Comparison of ENCODE assay signal across 1 cellular context in genomic region chr7:130941322-130942210, GRCh38.
TF ChIP-seq lines count a peak whose summit lies in the region.

No MANE protein-coding gene starts in this region.

TF ChIP-seq in K562, 482 proteins besides CTCF, POLR2A, EP300 and RAD21 (continued from another document and continues in another):
- TF ChIP-seq, protein P1, sequence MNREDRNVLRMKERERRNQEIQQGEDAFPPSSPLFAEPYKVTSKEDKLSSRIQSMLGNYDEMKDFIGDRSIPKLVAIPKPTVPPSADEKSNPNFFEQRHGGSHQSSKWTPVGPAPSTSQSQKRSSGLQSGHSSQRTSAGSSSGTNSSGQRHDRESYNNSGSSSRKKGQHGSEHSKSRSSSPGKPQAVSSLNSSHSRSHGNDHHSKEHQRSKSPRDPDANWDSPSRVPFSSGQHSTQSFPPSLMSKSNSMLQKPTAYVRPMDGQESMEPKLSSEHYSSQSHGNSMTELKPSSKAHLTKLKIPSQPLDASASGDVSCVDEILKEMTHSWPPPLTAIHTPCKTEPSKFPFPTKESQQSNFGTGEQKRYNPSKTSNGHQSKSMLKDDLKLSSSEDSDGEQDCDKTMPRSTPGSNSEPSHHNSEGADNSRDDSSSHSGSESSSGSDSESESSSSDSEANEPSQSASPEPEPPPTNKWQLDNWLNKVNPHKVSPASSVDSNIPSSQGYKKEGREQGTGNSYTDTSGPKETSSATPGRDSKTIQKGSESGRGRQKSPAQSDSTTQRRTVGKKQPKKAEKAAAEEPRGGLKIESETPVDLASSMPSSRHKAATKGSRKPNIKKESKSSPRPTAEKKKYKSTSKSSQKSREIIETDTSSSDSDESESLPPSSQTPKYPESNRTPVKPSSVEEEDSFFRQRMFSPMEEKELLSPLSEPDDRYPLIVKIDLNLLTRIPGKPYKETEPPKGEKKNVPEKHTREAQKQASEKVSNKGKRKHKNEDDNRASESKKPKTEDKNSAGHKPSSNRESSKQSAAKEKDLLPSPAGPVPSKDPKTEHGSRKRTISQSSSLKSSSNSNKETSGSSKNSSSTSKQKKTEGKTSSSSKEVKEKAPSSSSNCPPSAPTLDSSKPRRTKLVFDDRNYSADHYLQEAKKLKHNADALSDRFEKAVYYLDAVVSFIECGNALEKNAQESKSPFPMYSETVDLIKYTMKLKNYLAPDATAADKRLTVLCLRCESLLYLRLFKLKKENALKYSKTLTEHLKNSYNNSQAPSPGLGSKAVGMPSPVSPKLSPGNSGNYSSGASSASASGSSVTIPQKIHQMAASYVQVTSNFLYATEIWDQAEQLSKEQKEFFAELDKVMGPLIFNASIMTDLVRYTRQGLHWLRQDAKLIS (CRISPR knock-in tag; IDR thresholded peaks at IDR 0.05): no peak
- TF ChIP-seq ARHGAP35 (IDR thresholded peaks at IDR 0.05; ENCODE audit: partially characterized antibody): no peak
- no peak for TF ChIP-seq HCFC1 (IDR thresholded peaks at IDR 0.05; ENCODE audit: low read depth, low read length)
- TF ChIP-seq CHD7 (IDR thresholded peaks at IDR 0.05; ENCODE audit: low read depth, low read length): no peak
- TF ChIP-seq, protein P2, sequence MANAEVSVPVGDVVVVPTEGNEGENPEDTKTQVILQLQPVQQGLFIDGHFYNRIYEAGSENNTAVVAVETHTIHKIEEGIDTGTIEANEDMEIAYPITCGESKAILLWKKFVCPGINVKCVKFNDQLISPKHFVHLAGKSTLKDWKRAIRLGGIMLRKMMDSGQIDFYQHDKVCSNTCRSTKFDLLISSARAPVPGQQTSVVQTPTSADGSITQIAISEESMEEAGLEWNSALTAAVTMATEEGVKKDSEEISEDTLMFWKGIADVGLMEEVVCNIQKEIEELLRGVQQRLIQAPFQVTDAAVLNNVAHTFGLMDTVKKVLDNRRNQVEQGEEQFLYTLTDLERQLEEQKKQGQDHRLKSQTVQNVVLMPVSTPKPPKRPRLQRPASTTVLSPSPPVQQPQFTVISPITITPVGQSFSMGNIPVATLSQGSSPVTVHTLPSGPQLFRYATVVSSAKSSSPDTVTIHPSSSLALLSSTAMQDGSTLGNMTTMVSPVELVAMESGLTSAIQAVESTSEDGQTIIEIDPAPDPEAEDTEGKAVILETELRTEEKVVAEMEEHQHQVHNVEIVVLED (CRISPR knock-in tag; IDR thresholded peaks at IDR 0.05): no peak
- no peak for TF ChIP-seq HMG20B (CRISPR knock-in tag; IDR thresholded peaks at IDR 0.05)
- TF ChIP-seq NBN (IDR thresholded peaks at IDR 0.05; ENCODE audit: low read depth): no peak; the same call in 1 of the 2 replicates
- TF ChIP-seq ZNF184 (CRISPR knock-in tag; IDR thresholded peaks at IDR 0.05): no peak
- TF ChIP-seq SAFB2 (IDR thresholded peaks at IDR 0.05; ENCODE audit: borderline replicate concordance, low read depth, low read length, severe bottlenecking): no peak
- TF ChIP-seq LCOR (CRISPR knock-in tag; IDR thresholded peaks at IDR 0.05): no peak
- TF ChIP-seq LARP7 (IDR thresholded peaks at IDR 0.05): no peak
- TF ChIP-seq HMBOX1 (IDR thresholded peaks at IDR 0.05): no peak
- TF ChIP-seq KAT8 (IDR thresholded peaks at IDR 0.05; ENCODE audit: low read depth): no peak
- TF ChIP-seq ZBTB2 (IDR thresholded peaks at IDR 0.05): no peak
- TF ChIP-seq ZNF133 (CRISPR knock-in tag; IDR thresholded peaks at IDR 0.05): no peak
- TF ChIP-seq JUN (IDR thresholded peaks at IDR 0.05; ENCODE audit: borderline replicate concordance, low read depth, low read length): no peak; the same call in 1 of the 2 replicates
- TF ChIP-seq JUN (CRISPR knock-in tag; IDR thresholded peaks at IDR 0.05; ENCODE audit: borderline replicate concordance): no peak
- TF ChIP-seq ZNF77 (CRISPR knock-in tag; IDR thresholded peaks at IDR 0.05): no peak
- TF ChIP-seq TAL1 (IDR thresholded peaks at IDR 0.05): no peak
- 0 out of 4 replicates have a peak, but pooled peaks of 1 of the 2 experiments have one; percentile 31 for TF ChIP-seq KDM4B (IDR thresholded peaks at IDR 0.05; ENCODE audit: borderline replicate concordance in 2 of 2, low read depth in 1 of 2)
- no peak for TF ChIP-seq POLR3A (IDR thresholded peaks at IDR 0.05; ENCODE audit: borderline replicate concordance, extremely low read depth, insufficient read depth, insufficient read length)
- TF ChIP-seq, protein P3, sequence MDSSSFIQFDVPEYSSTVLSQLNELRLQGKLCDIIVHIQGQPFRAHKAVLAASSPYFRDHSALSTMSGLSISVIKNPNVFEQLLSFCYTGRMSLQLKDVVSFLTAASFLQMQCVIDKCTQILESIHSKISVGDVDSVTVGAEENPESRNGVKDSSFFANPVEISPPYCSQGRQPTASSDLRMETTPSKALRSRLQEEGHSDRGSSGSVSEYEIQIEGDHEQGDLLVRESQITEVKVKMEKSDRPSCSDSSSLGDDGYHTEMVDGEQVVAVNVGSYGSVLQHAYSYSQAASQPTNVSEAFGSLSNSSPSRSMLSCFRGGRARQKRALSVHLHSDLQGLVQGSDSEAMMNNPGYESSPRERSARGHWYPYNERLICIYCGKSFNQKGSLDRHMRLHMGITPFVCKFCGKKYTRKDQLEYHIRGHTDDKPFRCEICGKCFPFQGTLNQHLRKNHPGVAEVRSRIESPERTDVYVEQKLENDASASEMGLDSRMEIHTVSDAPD (CRISPR knock-in tag; IDR thresholded peaks at IDR 0.05): no peak
- no peak for TF ChIP-seq ZC3H11A (IDR thresholded peaks at IDR 0.05; ENCODE audit: low read depth, low read length)
- TF ChIP-seq ILF3 (IDR thresholded peaks at IDR 0.05; ENCODE audit: borderline replicate concordance): no peak
- TF ChIP-seq GATA2 (CRISPR knock-in tag; IDR thresholded peaks at IDR 0.05): no peak
- no peak for TF ChIP-seq ZBTB1 (CRISPR knock-in tag; IDR thresholded peaks at IDR 0.05; ENCODE audit: borderline replicate concordance, low read depth)
- TF ChIP-seq SRSF9 (IDR thresholded peaks at IDR 0.05; ENCODE audit: borderline replicate concordance, low read depth, low read length): no peak
- TF ChIP-seq TRIM24 (IDR thresholded peaks at IDR 0.05): no peak
- TF ChIP-seq SNIP1 (IDR thresholded peaks at IDR 0.05; ENCODE audit: low read depth): no peak
- TF ChIP-seq KAT7 (CRISPR knock-in tag; IDR thresholded peaks at IDR 0.05; ENCODE audit: borderline replicate concordance): no peak; the same call in 1 of the 2 replicates
- TF ChIP-seq MTF1 (CRISPR knock-in tag; IDR thresholded peaks at IDR 0.05; ENCODE audit: borderline replicate concordance): no peak
- no peak; the same call in 1 of the 2 replicates for TF ChIP-seq ZNF263 (CRISPR knock-in tag; IDR thresholded peaks at IDR 0.05; ENCODE audit: borderline replicate concordance)
- no peak for TF ChIP-seq NR2C2 (CRISPR knock-in tag; IDR thresholded peaks at IDR 0.05)
- TF ChIP-seq NR2C2 (tag; IDR thresholded peaks at IDR 0.05): peak; percentile 83; the same call in 1 of the 2 replicates
- no peak; the same call in 1 of the 2 replicates for TF ChIP-seq PML (IDR thresholded peaks at IDR 0.05; ENCODE audit: low read length)
- TF ChIP-seq MECOM (CRISPR knock-in tag; IDR thresholded peaks at IDR 0.05): 0 out of 2 replicates have a peak, but pooled peaks have one; percentile 57
- no peak for TF ChIP-seq HDAC8 (tag; IDR thresholded peaks at IDR 0.05)
- peak; percentile 72 for TF ChIP-seq CTBP1 (IDR thresholded peaks at IDR 0.05; ENCODE audit: borderline replicate concordance)
- TF ChIP-seq ZBED1 (IDR thresholded peaks at IDR 0.05): no peak
- TF ChIP-seq, protein P4, sequence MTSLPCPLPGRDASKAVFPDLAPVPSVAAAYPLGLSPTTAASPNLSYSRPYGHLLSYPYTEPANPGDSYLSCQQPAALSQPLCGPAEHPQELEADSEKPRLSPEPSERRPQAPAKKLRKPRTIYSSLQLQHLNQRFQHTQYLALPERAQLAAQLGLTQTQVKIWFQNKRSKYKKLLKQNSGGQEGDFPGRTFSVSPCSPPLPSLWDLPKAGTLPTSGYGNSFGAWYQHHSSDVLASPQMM (CRISPR knock-in tag; IDR thresholded peaks at IDR 0.05): no peak
- no peak for TF ChIP-seq IFI16 (CRISPR knock-in tag; IDR thresholded peaks at IDR 0.05)
- no peak for TF ChIP-seq POU5F1 (IDR thresholded peaks at IDR 0.05; ENCODE audit: borderline replicate concordance, low read depth, low read length, partially characterized antibody)
- no peak for TF ChIP-seq HNRNPUL1 (IDR thresholded peaks at IDR 0.05; ENCODE audit: low read length)
- no peak for TF ChIP-seq HSF4 (CRISPR knock-in tag; IDR thresholded peaks at IDR 0.05; ENCODE audit: borderline replicate concordance)
- no peak for TF ChIP-seq MEF2D (tag; conservative IDR thresholded peaks at IDR 0.05; ENCODE audit: low read depth)
- no peak for TF ChIP-seq ELF1 (tag; IDR thresholded peaks at IDR 0.05)
